13 cellular contexts compared by ENCODE assay signal in genomic region chr9:98916660-98917059, GRCh38. TPM values are rescaled to one million over a fixed set of nuclear protein-coding genes. Genes with fewer than 3 reads are reported as not detected.
DNase-seq lines count a peak whose midpoint lies in the region; TF ChIP-seq lines count a peak whose summit lies in the region.
"Had no signal": no experiment of that assay in that cellular context is flagged by ENCODE, and none has a peak within 500 bp of the region (broad histone marks: within the 10 kb centered on the region; RNA-seq: fewer than 3 reads in every experiment).

No MANE protein-coding gene starts in this region.

- H3K4me3 ChIP-seq in Jurkat, Clone E6-1 (ENCODE audit: low read length) = no peak overlapping the region
- H3K4me3 ChIP-seq in choroid plexus epithelial cell (ENCODE audit: low read depth, low read length) (no peak overlapping the region), sigmoid colon (no peak overlapping the region), Caco-2 (ENCODE audit: low read depth, low read length) (no peak overlapping the region), ascending aorta (no peak overlapping the region)

- H3K4me3 Mint-ChIP-seq in Caco-2 (ENCODE audit: unreplicated experiment) = no peak overlapping the region
- H3K4me3 Mint-ChIP-seq: stimulated activated naive CD8-positive, alpha-beta T cell treated with anti-CD3 and anti-CD28 coated beads, Interleukin-15, amount 100 ng/mL, for 72 hours had no signal

- peak; percentile 7 for DNase-seq in Jurkat, Clone E6-1 (ENCODE audit: low read depth, low spot score)
- DNase-seq in choroid plexus epithelial cell (ENCODE audit: low read depth) (peak; percentile 76), iPS-NIHi11 (ENCODE audit: low spot score) (peak; percentile 89), sigmoid colon (peak; percentile 88), COR-L47 (lab: John Stamatoyannopoulos, UW) (no peak), Caco-2 (no peak), ascending aorta (ENCODE audit: low spot score in 2 of 2) (no peak), NCI-H446 (lab: John Stamatoyannopoulos, UW) (no peak)
- DNase-seq: activated CD8-positive, alpha-beta memory T cell treated with anti-CD3 and anti-CD28 coated beads, Interleukin-2, amount 50 U/mL, for 48 hours; GDM1; NCI-H1436; NCI-H524 treated with DMSO at 0.1 percent for 48 hours; stimulated activated naive CD8-positive, alpha-beta T cell treated with anti-CD3 and anti-CD28 coated beads, Interleukin-15, amount 100 ng/mL, for 72 hours had no signal

- H3K9me3 ChIP-seq in sigmoid colon (no peaks in the 10 kb centered on the region), Caco-2 (no peaks in the 10 kb centered on the region), ascending aorta (no peaks in the 10 kb centered on the region)

- CTCF ChIA-PET in Caco-2 (lab: Charles Lee) = no interaction called here

- WGBS in sigmoid colon, 2 donors = 51 to 58% methylated on average over 9 of the region's 9 CpGs

- no peaks in the 10 kb centered on the region for H3K9me3 Mint-ChIP-seq in Caco-2 (ENCODE audit: unreplicated experiment)
- H3K9me3 Mint-ChIP-seq: stimulated activated naive CD8-positive, alpha-beta T cell treated with anti-CD3 and anti-CD28 coated beads, Interleukin-15, amount 100 ng/mL, for 72 hours had no signal

- intact Hi-C loops in sigmoid colon (cut with DNase I) = loop anchor here (5.0 kb wide), 1 partner anchor 49 kb away; no protein-coding TSS in a partner anchor
- intact Hi-C loops in Caco-2 (cut with micrococcal nuclease; ENCODE audit: unreplicated experiment) = no loop called here
- intact Hi-C loops in ascending aorta (cut with DNase I) = no loop called here

- H3K27me3 Mint-ChIP-seq in Caco-2 (ENCODE audit: insufficient read depth, unreplicated experiment) = peaks cover 2% of the 10 kb centered on the region
- H3K27me3 Mint-ChIP-seq: stimulated activated naive CD8-positive, alpha-beta T cell treated with anti-CD3 and anti-CD28 coated beads, Interleukin-15, amount 100 ng/mL, for 72 hours had no signal

- H3K4me1 ChIP-seq in sigmoid colon (peaks cover 0 to 26% (median 15%) of the 10 kb centered on the region in 4 donors), Caco-2 (no peaks in the 10 kb centered on the region), ascending aorta (no peaks in the 10 kb centered on the region)

- H3K27me3 ChIP-seq in sigmoid colon = no peaks in the 10 kb centered on the region
- H3K27me3 ChIP-seq in Caco-2 (replicated peaks; ENCODE audit: control insufficient read depth, insufficient read depth, low read length) = no peaks in the 10 kb centered on the region
- no peaks in the 10 kb centered on the region for H3K27me3 ChIP-seq in ascending aorta

- H3K36me3 ChIP-seq in sigmoid colon (no peaks in the 10 kb centered on the region), Caco-2 (ENCODE audit: control insufficient read depth, insufficient read depth, low read length) (no peaks in the 10 kb centered on the region), ascending aorta (no peaks in the 10 kb centered on the region)

- no peak for TF ChIP-seq POLR2A in sigmoid colon (IDR thresholded peaks at IDR 0.05)

- TF ChIP-seq CTCF in choroid plexus epithelial cell (conservative IDR thresholded peaks at IDR 0.05; ENCODE audit: low read depth, low read length) = peak; percentile 30
- no peak for TF ChIP-seq CTCF in sigmoid colon (IDR thresholded peaks at IDR 0.05)
- no peak for TF ChIP-seq CTCF in Caco-2 (IDR thresholded peaks at IDR 0.05; ENCODE audit: insufficient read depth in 1 of 2, low read depth in 1 of 2, low read length in 1 of 2, severe bottlenecking in 1 of 2, unreplicated experiment in 1 of 2)
- TF ChIP-seq CTCF in ascending aorta (IDR thresholded peaks at IDR 0.05) = no peak

- no peak for TF ChIP-seq EP300 in sigmoid colon (IDR thresholded peaks at IDR 0.05)

- POLR2A ChIA-PET in Caco-2 (lab: Charles Lee) = no interaction called here

- BruUV-seq in Caco-2 (replicated peaks; lab: Mats Ljungman, UMichigan) = no TSS peak

- no peaks in the 10 kb centered on the region for H3K4me1 Mint-ChIP-seq in Caco-2 (ENCODE audit: low read depth, unreplicated experiment)
- H3K4me1 Mint-ChIP-seq: stimulated activated naive CD8-positive, alpha-beta T cell treated with anti-CD3 and anti-CD28 coated beads, Interleukin-15, amount 100 ng/mL, for 72 hours had no signal

- H3K27ac Mint-ChIP-seq in Caco-2 (ENCODE audit: unreplicated experiment) = no peak overlapping the region
- H3K27ac Mint-ChIP-seq: stimulated activated naive CD8-positive, alpha-beta T cell treated with anti-CD3 and anti-CD28 coated beads, Interleukin-15, amount 100 ng/mL, for 72 hours had no signal

- H3K27ac ChIP-seq in sigmoid colon = peak overlapping the region in 2 of 4 donors; percentile 41 to 59
- no peak overlapping the region for H3K27ac ChIP-seq in ascending aorta

- H3K36me3 Mint-ChIP-seq in Caco-2 (ENCODE audit: insufficient read depth, unreplicated experiment) = no peaks in the 10 kb centered on the region

RNA-seq across cellular contexts. Expression of gene COL15A1, which starts 27.0 kb away (rescaled TPM):
- polyA plus RNA-seq in Jurkat, Clone E6-1 (2012; ENCODE audit: insufficient read depth, insufficient read length) = 0.32 TPM
- total RNA-seq in sigmoid colon (100 to 1,000 TPM in 1 of 4 donors, 10 to 100 TPM in 3; 21.4 to 104 (median 58.0) TPM), Caco-2 (2022) (not detected in 2 replicates), ascending aorta (58.6 TPM)
- 1 to 10 TPM in 2 of 3 donors, under 1 TPM in 1; under 0.01 to 7.1 (median 1.8) TPM for polyA plus RNA-seq in sigmoid colon

Comparison
In these comparisons a context has a peak if more than half of its experiments do, and no peak if none do; other contexts are left out.
1. DNase-seq: peak in Jurkat, Clone E6-1 (single experiment), choroid plexus epithelial cell (single experiment), iPS-NIHi11 (single experiment) and sigmoid colon (single experiment); none in COR-L47 (single experiment), Caco-2 (0 of 2), ascending aorta (0 of 2) and NCI-H446 (0 of 2).
2. RNA of gene COL15A1, which starts 27.0 kb away (total RNA-seq): 21.4 to 104 TPM in sigmoid colon and 58.6 TPM in ascending aorta (single experiment); not detected in Caco-2; every median in the first group is over 10 times any median in the second.